Comparison of ENCODE assay signal across 9 cellular contexts in genomic region chr3:49839193-49839809, GRCh38. TPM values are rescaled to one million over a fixed set of nuclear protein-coding genes. Genes with fewer than 3 reads are reported as not detected.
DNase-seq lines count a peak whose midpoint lies in the region; ATAC-seq, FAIRE-seq and TF ChIP-seq lines count a peak whose summit lies in the region.
"Had no signal": no experiment of that assay in that cellular context is flagged by ENCODE, and none has a peak within 500 bp of the region (broad histone marks: within the 10 kb centered on the region; RNA-seq: fewer than 3 reads in every experiment).

No MANE protein-coding gene starts in this region.

- H3K36me3 ChIP-seq in esophagus squamous epithelium, result peaks cover 0 to 11% (median 0%) of the 10 kb centered on the region in 3 donors

- H3K27ac Mint-ChIP-seq in activated T-cell treated with anti-CD3 and anti-CD28 coated beads, Interleukin-2, amount 50 U/mL, for 24 hours, result no peak overlapping the region
- peak overlapping the region; percentile 67 to 97 (median 89) for H3K27ac Mint-ChIP-seq in nephron
- H3K27ac Mint-ChIP-seq in stimulated activated naive B cell treated with anti-CD40 and anti-IgM and Interleukin-4, amounts not matched to agents 10 μg/mL and 1 μg/mL and 100 μg/mL, for 72 hours, result no peak overlapping the region

- no peaks in the 10 kb centered on the region for H3K9me3 Mint-ChIP-seq in activated T-cell treated with anti-CD3 and anti-CD28 coated beads, Interleukin-2, amount 50 U/mL, for 24 hours
- no peaks in the 10 kb centered on the region for H3K9me3 Mint-ChIP-seq in nephron
- H3K9me3 Mint-ChIP-seq in stimulated activated naive B cell treated with anti-CD40 and anti-IgM and Interleukin-4, amounts not matched to agents 10 μg/mL and 1 μg/mL and 100 μg/mL, for 72 hours, result no peaks in the 10 kb centered on the region

- peaks cover 0 to 24% (median 7%) of the 10 kb centered on the region in 3 donors for H3K4me1 ChIP-seq in esophagus squamous epithelium

- WGBS in esophagus squamous epithelium, 2 donors, result 4 to 10% methylated on average over 3 of the region's 6 CpGs

- TF ChIP-seq POLR2A in esophagus squamous epithelium (IDR thresholded peaks at IDR 0.05), result no peak

- H3K4me3 ChIP-seq in esophagus squamous epithelium, result no peak overlapping the region

- H3K36me3 Mint-ChIP-seq in activated T-cell treated with anti-CD3 and anti-CD28 coated beads, Interleukin-2, amount 50 U/mL, for 24 hours (ENCODE audit: low read depth), result peaks cover 68% of the 10 kb centered on the region
- peaks cover 15% of the 10 kb centered on the region for H3K36me3 Mint-ChIP-seq in nephron (ENCODE audit: low read depth)
- peaks cover 6 to 13% of the 10 kb centered on the region in 2 donors for H3K36me3 Mint-ChIP-seq in stimulated activated naive B cell treated with anti-CD40 and anti-IgM and Interleukin-4, amounts not matched to agents 10 μg/mL and 1 μg/mL and 100 μg/mL, for 72 hours

- no peaks in the 10 kb centered on the region for H3K27me3 Mint-ChIP-seq in activated T-cell treated with anti-CD3 and anti-CD28 coated beads, Interleukin-2, amount 50 U/mL, for 24 hours
- no peaks in the 10 kb centered on the region for H3K27me3 Mint-ChIP-seq in nephron (ENCODE audit: low read depth)
- no peaks in the 10 kb centered on the region for H3K27me3 Mint-ChIP-seq in stimulated activated naive B cell treated with anti-CD40 and anti-IgM and Interleukin-4, amounts not matched to agents 10 μg/mL and 1 μg/mL and 100 μg/mL, for 72 hours

- H3K4me3 Mint-ChIP-seq in activated T-cell treated with anti-CD3 and anti-CD28 coated beads, Interleukin-2, amount 50 U/mL, for 24 hours, result no peak overlapping the region
- peak overlapping the region in 1 of 3 experiments; percentile 22 for H3K4me3 Mint-ChIP-seq in nephron
- no peak overlapping the region for H3K4me3 Mint-ChIP-seq in stimulated activated naive B cell treated with anti-CD40 and anti-IgM and Interleukin-4, amounts not matched to agents 10 μg/mL and 1 μg/mL and 100 μg/mL, for 72 hours

- ATAC-seq in stimulated activated naive B cell treated with anti-CD40 and anti-IgM and Interleukin-4, amounts not matched to agents 10 μg/mL and 1 μg/mL and 100 μg/mL, for 72 hours (replicated peaks), result peak; percentile 95 to 96

- DNase-seq in COLO668 (lab: John Stamatoyannopoulos, UW; ENCODE audit: unreplicated experiment), result peak; percentile 60
- DNase-seq in HT1080 (ENCODE audit: low read depth), result peak; percentile 39
- DNase-seq in RCC 7860 (ENCODE audit: low spot score), result peak; percentile 46
- DNase-seq in activated T-cell treated with anti-CD3 and anti-CD28 coated beads, Interleukin-2, amount 50 U/mL, for 24 hours, result peak; percentile 81
- DNase-seq in esophagus squamous epithelium (lab: John Stamatoyannopoulos, UW), result peak; percentile 12
- DNase-seq in stimulated activated naive B cell treated with anti-CD40 and anti-IgM and Interleukin-4, amounts not matched to agents 10 μg/mL and 1 μg/mL and 100 μg/mL, for 72 hours, result peak; percentile 42
- DNase-seq in NCI-H1048 (lab: John Stamatoyannopoulos, UW), result no peak

- no peaks in the 10 kb centered on the region for H3K27me3 ChIP-seq in esophagus squamous epithelium

- intact Hi-C loops in esophagus squamous epithelium (cut with DNase I), result loop anchor here (2.0 kb wide), 1 partner anchor 36 kb away; the partner anchor contains the start of gene INKA1

- H3K27ac ChIP-seq in esophagus squamous epithelium, result peak overlapping the region in 1 of 4 donors; percentile 14

- no peak for FAIRE-seq in RCC 7860 (lab: Jason Lieb, UNC)

- peak; percentile 87 to 95 (median 93) for TF ChIP-seq CTCF in esophagus squamous epithelium (IDR thresholded peaks at IDR 0.05)
- peak; percentile 84 to 89 (median 86) for TF ChIP-seq CTCF in nephron (IDR thresholded peaks at IDR 0.05; ENCODE audit: unreplicated experiment in 3 of 3)

- no peaks in the 10 kb centered on the region for H3K4me1 Mint-ChIP-seq in activated T-cell treated with anti-CD3 and anti-CD28 coated beads, Interleukin-2, amount 50 U/mL, for 24 hours (ENCODE audit: low read depth)
- peaks cover 28% of the 10 kb centered on the region for H3K4me1 Mint-ChIP-seq in nephron
- H3K4me1 Mint-ChIP-seq in stimulated activated naive B cell treated with anti-CD40 and anti-IgM and Interleukin-4, amounts not matched to agents 10 μg/mL and 1 μg/mL and 100 μg/mL, for 72 hours, result peaks cover 2 to 7% of the 10 kb centered on the region in 2 donors

- no peaks in the 10 kb centered on the region for H3K9me3 ChIP-seq in esophagus squamous epithelium

RNA-seq across cellular contexts. Expression of gene TRAIP, which starts 17.1 kb away (rescaled TPM):
- total RNA-seq in HT1080 (2014; rRNA removed; shearing (Covaris generic)), result 13.4 and 15.1 TPM in 2 replicates
- 6.6 and 8.2 TPM in 2 replicates for polyA plus RNA-seq in HT1080 (2015; cell fraction: cytosol; rRNA removed)
- polyA plus RNA-seq in HT1080 (2015; cell fraction: nucleus; rRNA removed), result 31.1 and 32.4 TPM in 2 replicates
- 10 to 100 TPM in 1 of 4 donors, 1 to 10 TPM in 3; 2.3 to 10.1 (median 4.1) TPM for total RNA-seq in esophagus squamous epithelium

RNA-seq across cellular contexts. Expression of gene UBA7, which starts 25.5 kb away (rescaled TPM):
- 8.1 and 13.0 TPM in 2 replicates for total RNA-seq in HT1080 (2014; rRNA removed; shearing (Covaris generic))
- polyA plus RNA-seq in HT1080 (2015; cell fraction: cytosol; rRNA removed), result 6.2 and 8.1 TPM in 2 replicates
- 150 and 155 TPM in 2 replicates for polyA plus RNA-seq in HT1080 (2015; cell fraction: nucleus; rRNA removed)
- 10 to 100 TPM in 3 of 4 donors, 1 to 10 TPM in 1; 8.1 to 43.3 (median 33.8) TPM for total RNA-seq in esophagus squamous epithelium

RNA-seq across cellular contexts. Expression of gene CAMKV, which starts 30.4 kb away (rescaled TPM):
- 0.23 TPM in 1 of 2 replicates, not detected in the other for total RNA-seq in HT1080 (2014; rRNA removed; shearing (Covaris generic))
- polyA plus RNA-seq in HT1080 (2015; cell fraction: cytosol; rRNA removed), result 0.03 and 0.08 TPM in 2 replicates
- polyA plus RNA-seq in HT1080 (2015; cell fraction: nucleus; rRNA removed), result 0.38 and 0.43 TPM in 2 replicates
- total RNA-seq in esophagus squamous epithelium, result under 1 TPM in 1 of 4 donors, not detected in 3; 0.19 TPM
- total RNA-seq: T-helper 1 cell treated with Interleukin-12 subunit alpha and Interleukin-12 subunit beta and Interleukin-4 antibody, amounts not matched to agents 30 ng/mL and 1 ng/mL, for 36 hours had no signal

RNA-seq across cellular contexts. Expression of gene INKA1, which starts 36.2 kb away (rescaled TPM):
- 1.6 and 5.1 TPM in 2 replicates for total RNA-seq in HT1080 (2014; rRNA removed; shearing (Covaris generic))
- 2.3 TPM in 2 replicates for polyA plus RNA-seq in HT1080 (2015; cell fraction: cytosol; rRNA removed)
- polyA plus RNA-seq in HT1080 (2015; cell fraction: nucleus; rRNA removed), result 0.44 and 1.3 TPM in 2 replicates
- total RNA-seq in esophagus squamous epithelium, result 10 to 100 TPM; 15.2 to 23.3 (median 19.9) TPM

RNA-seq across cellular contexts. Expression of gene CDHR4, which starts 39.6 kb away (rescaled TPM):
- not detected in 2 replicates for total RNA-seq in HT1080 (2014; rRNA removed; shearing (Covaris generic))
- polyA plus RNA-seq in HT1080 (2015; cell fraction: cytosol; rRNA removed), result 0.06 TPM in 1 of 2 replicates, not detected in the other
- polyA plus RNA-seq in HT1080 (2015; cell fraction: nucleus; rRNA removed), result 0.57 and 1.0 TPM in 2 replicates
- not detected for total RNA-seq in esophagus squamous epithelium

Comparison
In these comparisons a context has a peak if more than half of its experiments do, and no peak if none do; other contexts are left out.
1. H3K27ac Mint-ChIP-seq: peak in nephron (3 of 3); none in activated T-cell treated with anti-CD3 and anti-CD28 coated beads, Interleukin-2, amount 50 U/mL, for 24 hours (single experiment) and stimulated activated naive B cell treated with anti-CD40 and anti-IgM and Interleukin-4, amounts not matched to agents 10 μg/mL and 1 μg/mL and 100 μg/mL, for 72 hours (single experiment).